ENCODE assay signal across 8 cellular contexts in genomic region chr1:147890177-147890790, GRCh38. TPM values are rescaled to one million over a fixed set of nuclear protein-coding genes. Genes with fewer than 3 reads are reported as not detected.
DNase-seq lines count a peak whose midpoint lies in the region; ATAC-seq and TF ChIP-seq lines count a peak whose summit lies in the region.

No MANE protein-coding gene starts in this region.

- ATAC-seq in HG03139 (IDR thresholded peaks at IDR 0.05; ENCODE audit: unreplicated experiment) (peak; percentile 61), GM21390 (IDR thresholded peaks at IDR 0.05; ENCODE audit: unreplicated experiment) (no peak)

- no peaks in the 10 kb centered on the region for H3K79me1 ChIP-seq in neuronal stem cell (ENCODE audit: low read depth, low read length)

- WGBS in neuronal stem cell (ENCODE audit: extremely low coverage in 2 of 2, insufficient read length in 2 of 2, insufficient replicate concordance in 1 of 2), 2 donors, result no CpG with 5 or more reads among the region's 12 CpGs

- DNase-seq in GM03348 (ENCODE audit: low spot score) (peak; percentile 42), activated T-cell treated with anti-CD3 and anti-CD28 coated beads for 24 hours (ENCODE audit: low read depth) (peak; percentile 37), fibroblast of peridontal ligament (ENCODE audit: extremely low read depth) (peak; percentile 6), neuronal stem cell (ENCODE audit: low spot score) (peak; percentile 73), type B pancreatic cell (ENCODE audit: extremely low spot score, unreplicated experiment) (peak; percentile 86)

- no peak overlapping the region for H3K18ac ChIP-seq in neuronal stem cell (ENCODE audit: low read length)

- no peak overlapping the region for H3K23ac ChIP-seq in neuronal stem cell (ENCODE audit: low read depth, low read length, poor library complexity)

- no peaks in the 10 kb centered on the region for H3F3A ChIP-seq in OCI-LY1 (ENCODE audit: insufficient read depth, low read length)

- H3K9me3 ChIP-seq in OCI-LY1 (ENCODE audit: low read length) (no peaks in the 10 kb centered on the region), neuronal stem cell (replicated peaks in 1 of 2; ENCODE audit: control insufficient read depth in 2 of 2, insufficient read depth in 1 of 2, low read depth in 1 of 2, low read length in 2 of 2) (no peaks in the 10 kb centered on the region)

- H4K91ac ChIP-seq in neuronal stem cell (ENCODE audit: low read depth, low read length, poor library complexity), result no peak overlapping the region

- H2BK120ac ChIP-seq in neuronal stem cell (ENCODE audit: low read depth, low read length), result no peak overlapping the region

- H3K27ac ChIP-seq in OCI-LY1 (ENCODE audit: low read depth, low read length, poor library complexity, severe bottlenecking), result no peak overlapping the region
- no peak overlapping the region for H3K27ac ChIP-seq in neuronal stem cell (replicated peaks; ENCODE audit: low read length)

- H2AK5ac ChIP-seq in neuronal stem cell (ENCODE audit: low read depth, low read length), result no peak overlapping the region

- H3K4me3 ChIP-seq in OCI-LY1 (ENCODE audit: low read depth, low read length, poor library complexity, severe bottlenecking) (no peak overlapping the region), neuronal stem cell (ENCODE audit: low read length in 2 of 2) (no peak overlapping the region)

- peaks cover 8% of the 10 kb centered on the region for H3K27me3 Mint-ChIP-seq in type B pancreatic cell

- no peak overlapping the region for H2BK12ac ChIP-seq in neuronal stem cell (ENCODE audit: low read length)

- H3K9me3 Mint-ChIP-seq in type B pancreatic cell, result no peaks in the 10 kb centered on the region

- H4K8ac ChIP-seq in neuronal stem cell (ENCODE audit: low read depth, low read length), result no peak overlapping the region

- no peaks in the 10 kb centered on the region for H3K79me2 ChIP-seq in OCI-LY1 (ENCODE audit: insufficient read depth, low read length)

- H3K27me3 ChIP-seq in OCI-LY1 (ENCODE audit: insufficient read depth, low read length), result no peaks in the 10 kb centered on the region
- no peaks in the 10 kb centered on the region for H3K27me3 ChIP-seq in neuronal stem cell (ENCODE audit: control insufficient read depth in 3 of 3, insufficient read depth in 3 of 3, low read depth in 1 of 3, low read length in 3 of 3)

- no peak overlapping the region for H3K27ac Mint-ChIP-seq in type B pancreatic cell

- H2AFZ ChIP-seq in OCI-LY1 (ENCODE audit: low read length) (no peak overlapping the region), neuronal stem cell (ENCODE audit: low read length) (peak overlapping the region; percentile 39)

- peaks cover 11% of the 10 kb centered on the region for H3K4me1 Mint-ChIP-seq in type B pancreatic cell (ENCODE audit: unreplicated experiment)

- peak; percentile 91 for TF ChIP-seq CTCF in OCI-LY1 (IDR thresholded peaks at IDR 0.05; ENCODE audit: low read length)
- peak; percentile 95 for TF ChIP-seq CTCF in type B pancreatic cell (conservative IDR thresholded peaks at IDR 0.05)

- no peak overlapping the region for H3K4me2 ChIP-seq in OCI-LY1 (ENCODE audit: low read length)
- no peak overlapping the region for H3K4me2 ChIP-seq in neuronal stem cell (ENCODE audit: insufficient read depth, low read length, poor library complexity, severe bottlenecking)

- H3K4me1 ChIP-seq in OCI-LY1 (ENCODE audit: insufficient read depth, low read length, severe bottlenecking) (no peaks in the 10 kb centered on the region), neuronal stem cell (ENCODE audit: control insufficient read depth in 2 of 2, insufficient read depth in 1 of 2, low read depth in 1 of 2, low read length in 2 of 2) (peaks cover 0 to 13% of the 10 kb centered on the region in 2 donors)

- no peaks in the 10 kb centered on the region for H3K36me3 Mint-ChIP-seq in type B pancreatic cell

- H2BK5ac ChIP-seq in neuronal stem cell (ENCODE audit: low read length), result no peak overlapping the region

- H2BK15ac ChIP-seq in neuronal stem cell (ENCODE audit: low read length), result no peak overlapping the region

- no peak overlapping the region for H3K4ac ChIP-seq in neuronal stem cell (ENCODE audit: low read length)

- no peaks in the 10 kb centered on the region for H4K20me1 ChIP-seq in OCI-LY1 (ENCODE audit: insufficient read depth, low read length)

- H3K4me3 Mint-ChIP-seq in type B pancreatic cell, result no peak overlapping the region

- no peak overlapping the region for H3K9ac ChIP-seq in OCI-LY1 (ENCODE audit: low read length)
- H3K9ac ChIP-seq in neuronal stem cell (ENCODE audit: low read depth, low read length, poor library complexity), result no peak overlapping the region

- H3K9me2 ChIP-seq in OCI-LY1 (ENCODE audit: low read depth, low read length), result no peaks in the 10 kb centered on the region

- H3K36me3 ChIP-seq in OCI-LY1 (ENCODE audit: insufficient read depth, low read length) (no peaks in the 10 kb centered on the region), neuronal stem cell (replicated peaks in 1 of 2; ENCODE audit: control insufficient read depth in 2 of 2, insufficient read depth in 2 of 2, low read length in 2 of 2) (no peaks in the 10 kb centered on the region)

- H3K14ac ChIP-seq in neuronal stem cell (ENCODE audit: low read length), result no peak overlapping the region

RNA-seq across cellular contexts. Expression of gene GJA8, which starts 12.3 kb away (rescaled TPM):
- not detected for polyA plus RNA-seq in neuronal stem cell (2013, experiment 1 of 2)
- not detected for polyA plus RNA-seq in neuronal stem cell (2013, experiment 2 of 2)
- total RNA-seq in type B pancreatic cell (ENCODE audit: low replicate concordance), result not detected in 2 replicates

RNA-seq across cellular contexts. Expression of gene GPR89B, which starts 37.9 kb away (rescaled TPM):
- polyA plus RNA-seq in neuronal stem cell (2013, experiment 1 of 2), result 23.1 TPM
- 22.2 TPM for polyA plus RNA-seq in neuronal stem cell (2013, experiment 2 of 2)
- total RNA-seq in type B pancreatic cell (ENCODE audit: low replicate concordance), result 13.8 and 16.5 TPM in 2 replicates

Comparison
In these comparisons a context has a peak if more than half of its experiments do, and no peak if none do; other contexts are left out.
1. DNase-seq: peak in every context shown above with its lines; median percentile 86 in type B pancreatic cell; 73 in neuronal stem cell; 42 in GM03348; 37 in activated T-cell treated with anti-CD3 and anti-CD28 coated beads for 24 hours; 6 in fibroblast of peridontal ligament.